Comparison of ENCODE assay signal across 14 cellular contexts in genomic region chr1:240094043-240094722, GRCh38. TPM values are rescaled to one million over a fixed set of nuclear protein-coding genes. Genes with fewer than 3 reads are reported as not detected.
DNase-seq lines count a peak whose midpoint lies in the region; ATAC-seq, FAIRE-seq and TF ChIP-seq lines count a peak whose summit lies in the region.
"Had no signal": no experiment of that assay in that cellular context is flagged by ENCODE, and none has a peak within 500 bp of the region (broad histone marks: within the 10 kb centered on the region; RNA-seq: fewer than 3 reads in every experiment).

No MANE protein-coding gene starts in this region.

- H3K4me3 ChIP-seq in WERI-Rb-1 (ENCODE audit: low read depth, low read length), result peak overlapping the region; percentile 91
- H3K4me3 ChIP-seq: gastrocnemius medialis had no signal

- no peaks in the 10 kb centered on the region for H3K9me3 ChIP-seq in WERI-Rb-1 (ENCODE audit: severe bottlenecking)
- H3K9me3 ChIP-seq: gastrocnemius medialis, tibial artery had no signal

- ATAC-seq in GM21528 (IDR thresholded peaks at IDR 0.05; ENCODE audit: low FRiP score, unreplicated experiment), result no peak
- ATAC-seq: gastrocnemius medialis had no signal

- H3K27me3 ChIP-seq in WERI-Rb-1 (ENCODE audit: insufficient read depth, low read depth, severe bottlenecking), result no peaks in the 10 kb centered on the region

- TF ChIP-seq CTCF in WERI-Rb-1 (IDR thresholded peaks at IDR 0.05; ENCODE audit: low read depth, low read length), result no peak

- peak; percentile 4 for DNase-seq in NCI-H146 (lab: John Stamatoyannopoulos, UW)
- DNase-seq in NCI-H146 treated with DMSO at 0.1 percent for 48 hours (lab: John Stamatoyannopoulos, UW; ENCODE audit: unreplicated experiment), result no peak
- DNase-seq in WERI-Rb-1, result peak; percentile 83
- DNase-seq in superior temporal gyrus (ENCODE audit: extremely low spot score), result peak; percentile 27
- DNase-seq in mesenteric fat pad (ENCODE audit: low spot score), result no peak
- no peak for DNase-seq in T-helper 1 cell
- DNase-seq: activated CD4-positive, CD25-positive, alpha-beta regulatory T cell treated with anti-CD3 and anti-CD28 coated beads, Interleukin-2, amount 50 U/mL, for 72 hours; gastrocnemius medialis; naive B cell; NCI-H1930; tibial artery had no signal

- H3K27ac ChIP-seq in WERI-Rb-1, result peak overlapping the region; percentile 97
- H3K27ac ChIP-seq: gastrocnemius medialis, KMS-11, tibial artery had no signal

- FAIRE-seq in islet of Langerhans (lab: Jason Lieb, UNC), result peak; percentile 65

- H3K36me3 ChIP-seq in WERI-Rb-1, result peaks cover 55% of the 10 kb centered on the region
- H3K36me3 ChIP-seq: gastrocnemius medialis, tibial artery had no signal

RNA-seq across cellular contexts. Expression of gene FMN2, which starts 2.5 kb away (rescaled TPM):
- 0.48 TPM for total RNA-seq in mesenteric fat pad

Comparison
In these comparisons a context has a peak if more than half of its experiments do, and no peak if none do; other contexts are left out.
1. DNase-seq: peak in NCI-H146 (single experiment), WERI-Rb-1 (single experiment) and superior temporal gyrus (single experiment); none in NCI-H146 treated with DMSO at 0.1 percent for 48 hours (single experiment), mesenteric fat pad (single experiment) and T-helper 1 cell (0 of 5).